Comparison of ENCODE assay signal across 9 cellular contexts in genomic region chr18:49016648-49017539, GRCh38.
DNase-seq lines count a peak whose midpoint lies in the region; ATAC-seq and TF ChIP-seq lines count a peak whose summit lies in the region.
"Had no signal": no experiment of that assay in that cellular context is flagged by ENCODE, and none has a peak within 500 bp of the region (broad histone marks: within the 10 kb centered on the region; RNA-seq: fewer than 3 reads in every experiment).

No MANE protein-coding gene starts in this region.

- POLR2A ChIA-PET in AG04450 (lab: Yijun Ruan, JAX): interaction anchor here (0.7 to 1.3 kb wide), 3 partner anchors 19 to 116 kb away, joined by 3 to 6 read pairs (median 5); no protein-coding TSS in a partner anchor

- H3K9me3 ChIP-seq in AG04450 (ENCODE audit: control insufficient read depth, insufficient read depth, low read length): peaks cover 3% of the 10 kb centered on the region; the same call in 1 of the 2 replicates
- H3K9me3 ChIP-seq in breast epithelium: no peaks in the 10 kb centered on the region
- no peaks in the 10 kb centered on the region for H3K9me3 ChIP-seq in lower lobe of right lung

- peak; percentile 60 to 70 for ATAC-seq in lower lobe of right lung
- no peak for ATAC-seq in HG03521 (IDR thresholded peaks at IDR 0.05; ENCODE audit: unreplicated experiment)

- CTCF ChIA-PET in AG04450 (lab: Charles Lee): no interaction called here

- no peaks in the 10 kb centered on the region for H3K36me3 ChIP-seq in breast epithelium
- H3K36me3 ChIP-seq in lower lobe of right lung: no peaks in the 10 kb centered on the region

- DNase-seq in AG04450 (ENCODE audit: low read depth, low spot score) (peak; percentile 51), HT-29 (ENCODE audit: low spot score) (peak; percentile 65), breast epithelium (ENCODE audit: low spot score in 2 of 2) (peak; percentile 53 to 60), lower lobe of right lung (peak; percentile 56), DMS79 treated with DMSO at 0.1 percent for 48 hours (lab: John Stamatoyannopoulos, UW) (no peak), CD1c-positive myeloid dendritic cell (ENCODE audit: extremely low spot score) (no peak), DMS114 treated with DMSO at 0.1 percent for 48 hours (lab: John Stamatoyannopoulos, UW; ENCODE audit: unreplicated experiment) (no peak)
- DNase-seq: NCI-H2081 treated with DMSO at 0.1 percent for 48 hours had no signal

- H3K27ac ChIP-seq in AG04450 (ENCODE audit: low read depth, low read length): peak overlapping the region; percentile 31
- peak overlapping the region in 1 of 2 donors; percentile 36 for H3K27ac ChIP-seq in breast epithelium
- H3K27ac ChIP-seq in lower lobe of right lung: peak overlapping the region; percentile 36

- H3K4me1 ChIP-seq in breast epithelium: no peaks in the 10 kb centered on the region
- H3K4me1 ChIP-seq in lower lobe of right lung: no peaks in the 10 kb centered on the region

- H3K4me3 ChIP-seq in AG04450 (ENCODE audit: low read depth, low read length) (no peak overlapping the region), breast epithelium (no peak overlapping the region), lower lobe of right lung (no peak overlapping the region)

- TF ChIP-seq POLR2A in breast epithelium (IDR thresholded peaks at IDR 0.05): no peak

- H3K27me3 ChIP-seq in AG04450 (ENCODE audit: control insufficient read depth, insufficient read depth, low read length) (no peaks in the 10 kb centered on the region), breast epithelium (no peaks in the 10 kb centered on the region), lower lobe of right lung (ENCODE audit: low read depth) (no peaks in the 10 kb centered on the region)

- TF ChIP-seq CTCF in AG04450 (IDR thresholded peaks at IDR 0.05; ENCODE audit: low read depth, low read length): no peak
- no peak for TF ChIP-seq CTCF in breast epithelium (IDR thresholded peaks at IDR 0.05)
- no peak for TF ChIP-seq CTCF in lower lobe of right lung (IDR thresholded peaks at IDR 0.05)

- intact Hi-C loops in breast epithelium (cut with DNase I; ENCODE audit: low total_unique reads) (no loop called here), lower lobe of right lung (cut with DNase I) (no loop called here)

Comparison
In these comparisons a context has a peak if more than half of its experiments do, and no peak if none do; other contexts are left out.
1. DNase-seq: peak in AG04450 (single experiment), HT-29 (single experiment), breast epithelium (2 of 2) and lower lobe of right lung (single experiment); none in DMS79 treated with DMSO at 0.1 percent for 48 hours (single experiment), CD1c-positive myeloid dendritic cell (single experiment) and DMS114 treated with DMSO at 0.1 percent for 48 hours (single experiment).